ENCODE assay signal across 14 cellular contexts in genomic region chr6:135624402-135625297, GRCh38.
DNase-seq lines count a peak whose midpoint lies in the region; ATAC-seq lines count a peak whose summit lies in the region.
"Had no signal": no experiment of that assay in that cellular context is flagged by ENCODE, and none has a peak within 500 bp of the region (broad histone marks: within the 10 kb centered on the region; RNA-seq: fewer than 3 reads in every experiment).

No MANE protein-coding gene starts in this region.

- H3K27ac ChIP-seq in BLaER1 treated with 17β-estradiol and CSF1 and Interleukin-3, amounts not matched to agents 10 nM and 100 nM = no peak overlapping the region
- no peak overlapping the region for H3K27ac ChIP-seq in GM23248

- H4K20me1 ChIP-seq in BLaER1 treated with 17β-estradiol and CSF1 and Interleukin-3, amounts not matched to agents 10 nM and 100 nM = no peaks in the 10 kb centered on the region
- no peaks in the 10 kb centered on the region for H4K20me1 ChIP-seq in GM23248 (ENCODE audit: insufficient read depth)

- H3K36me3 ChIP-seq in BLaER1 treated with 17β-estradiol and CSF1 and Interleukin-3, amounts not matched to agents 10 nM and 100 nM = no peaks in the 10 kb centered on the region; a peak in 1 of 22 replicates
- H3K36me3 ChIP-seq in GM23248 (ENCODE audit: low read depth) = no peaks in the 10 kb centered on the region

- no peaks in the 10 kb centered on the region for H3K79me2 ChIP-seq in GM23248 (ENCODE audit: insufficient read depth)

- H3K9ac ChIP-seq in BLaER1 treated with 17β-estradiol and CSF1 and Interleukin-3, amounts not matched to agents 10 nM and 100 nM = no peak overlapping the region
- no peak overlapping the region for H3K9ac ChIP-seq in GM23248

- peaks cover 12% of the 10 kb centered on the region for H3K9me3 Mint-ChIP-seq in activated naive CD8-positive, alpha-beta T cell treated with anti-CD3 and anti-CD28 coated beads, Interleukin-2, amount 10 ng/mL, durations not matched to agents 7 days and 5 days

- H3K4me1 Mint-ChIP-seq in activated naive CD8-positive, alpha-beta T cell treated with anti-CD3 and anti-CD28 coated beads, Interleukin-2, amount 10 ng/mL, durations not matched to agents 7 days and 5 days = peaks cover 6% of the 10 kb centered on the region

- no peaks in the 10 kb centered on the region for H3K9me2 ChIP-seq in GM23248 (ENCODE audit: insufficient read depth)

- POLR2A ChIA-PET in activated naive CD8-positive, alpha-beta T cell treated with anti-CD3 and anti-CD28 coated beads, Interleukin-2, amount 10 ng/mL, durations not matched to agents 7 days and 5 days (lab: Charles Lee) = interaction anchor here (0.5 kb wide), 1 partner anchor 32 kb away, joined by 5 read pairs; no protein-coding TSS in a partner anchor

- H3K4me3 ChIP-seq in BLaER1 treated with 17β-estradiol and CSF1 and Interleukin-3, amounts not matched to agents 10 nM and 100 nM = no peak overlapping the region
- no peak overlapping the region for H3K4me3 ChIP-seq in GM23248

- peaks cover 8 to 16% (median 12%) of the 10 kb centered on the region in 11 experiments for H3K9me3 ChIP-seq in BLaER1 treated with 17β-estradiol and CSF1 and Interleukin-3, amounts not matched to agents 10 nM and 100 nM (replicated peaks in 1 of 11)
- no peaks in the 10 kb centered on the region for H3K9me3 ChIP-seq in GM23248 (ENCODE audit: low read depth)

- H3K4me1 ChIP-seq in BLaER1 treated with 17β-estradiol and CSF1 and Interleukin-3, amounts not matched to agents 10 nM and 100 nM = peaks cover 6 to 14% (median 12%) of the 10 kb centered on the region in 10 experiments; a peak in 16 of 20 replicates
- peaks cover 10% of the 10 kb centered on the region; the same call in 1 of the 2 replicates for H3K4me1 ChIP-seq in GM23248 (ENCODE audit: insufficient read depth)

- in situ Hi-C loops in GM23248 (cut with MboI) = no loop called here

- no peak overlapping the region for H3K4me3 Mint-ChIP-seq in activated naive CD8-positive, alpha-beta T cell treated with anti-CD3 and anti-CD28 coated beads, Interleukin-2, amount 10 ng/mL, durations not matched to agents 7 days and 5 days

- H3K27me3 Mint-ChIP-seq in activated naive CD8-positive, alpha-beta T cell treated with anti-CD3 and anti-CD28 coated beads, Interleukin-2, amount 10 ng/mL, durations not matched to agents 7 days and 5 days = no peaks in the 10 kb centered on the region

- H3K4me2 ChIP-seq in BLaER1 treated with 17β-estradiol and CSF1 and Interleukin-3, amounts not matched to agents 10 nM and 100 nM = peak overlapping the region; percentile 26 to 52 (median 43)
- peak overlapping the region; percentile 5 for H3K4me2 ChIP-seq in GM23248 (ENCODE audit: unreplicated experiment)

- 21% methylated on average over 9 of the region's 9 CpGs for WGBS in GM23248 (ENCODE audit: low coverage in 1 of 2, low lambda C conversion rate in 2 of 2, missing lambda C conversion rate in 2 of 2), 2 experiments

- H2AFZ ChIP-seq in GM23248 = peak overlapping the region; percentile 14; the same call in 1 of the 2 replicates

- no peak overlapping the region for H3K27ac Mint-ChIP-seq in activated naive CD8-positive, alpha-beta T cell treated with anti-CD3 and anti-CD28 coated beads, Interleukin-2, amount 10 ng/mL, durations not matched to agents 7 days and 5 days

- peak; percentile 61 for ATAC-seq in activated naive CD8-positive, alpha-beta T cell treated with anti-CD3 and anti-CD28 coated beads, Interleukin-2, amount 10 ng/mL, durations not matched to agents 7 days and 5 days (ENCODE audit: low read depth)
- ATAC-seq in HG02884 (IDR thresholded peaks at IDR 0.05; ENCODE audit: unreplicated experiment) (no peak), Right ventricle myocardium inferior (no peak)
- ATAC-seq: HepG2 had no signal

- H3F3A ChIP-seq in GM23248 (ENCODE audit: insufficient read depth) = peaks cover 3% of the 10 kb centered on the region; the same call in 1 of the 2 replicates

- intact Hi-C loops in Right ventricle myocardium inferior (cut with DNase I) = no loop called here

- DNase-seq in GM23248 (peak; percentile 73), myocyte (ENCODE audit: low read depth) (peak; percentile 6), HT-29 (ENCODE audit: low spot score) (no peak), NCI-H2029 treated with DMSO at 0.1 percent for 48 hours (lab: John Stamatoyannopoulos, UW) (no peak), Right ventricle myocardium inferior (ENCODE audit: missing footprints) (no peak)
- no peak for DNase-seq in activated naive CD8-positive, alpha-beta T cell treated with anti-CD3 and anti-CD28 coated beads, Interleukin-2, amount 10 ng/mL, durations not matched to agents 7 days and 5 days
- DNase-seq: C1 segment of cervical spinal cord, DMS79 treated with DMSO at 0.1 percent for 48 hours, islet precursor cell, NCI-H1048, NCI-H748 treated with DMSO at 0.1 percent for 48 hours had no signal

- peaks cover 5% of the 10 kb centered on the region for H3K36me3 Mint-ChIP-seq in activated naive CD8-positive, alpha-beta T cell treated with anti-CD3 and anti-CD28 coated beads, Interleukin-2, amount 10 ng/mL, durations not matched to agents 7 days and 5 days

- no peaks in the 10 kb centered on the region for H3K27me3 ChIP-seq in BLaER1 treated with 17β-estradiol and CSF1 and Interleukin-3, amounts not matched to agents 10 nM and 100 nM
- H3K27me3 ChIP-seq in GM23248 (replicated peaks; ENCODE audit: insufficient read depth) = no peaks in the 10 kb centered on the region

Comparison
In these comparisons a context has a peak if more than half of its experiments do, and no peak if none do; other contexts are left out.
1. DNase-seq: peak in GM23248 (single experiment) and myocyte (single experiment); none in activated naive CD8-positive, alpha-beta T cell treated with anti-CD3 and anti-CD28 coated beads, Interleukin-2, amount 10 ng/mL, durations not matched to agents 7 days and 5 days (single experiment), HT-29 (single experiment), NCI-H2029 treated with DMSO at 0.1 percent for 48 hours (single experiment) and Right ventricle myocardium inferior (single experiment).